Comparison of ENCODE assay signal across 14 cellular contexts in genomic region chr14:74656964-74657363, GRCh38. TPM values are rescaled to one million over a fixed set of nuclear protein-coding genes. Genes with fewer than 3 reads are reported as not detected.
DNase-seq lines count a peak whose midpoint lies in the region; ATAC-seq, FAIRE-seq and TF ChIP-seq lines count a peak whose summit lies in the region.
"Had no signal": no experiment of that assay in that cellular context is flagged by ENCODE, and none has a peak within 500 bp of the region (broad histone marks: within the 10 kb centered on the region; RNA-seq: fewer than 3 reads in every experiment).

No MANE protein-coding gene starts in this region.

- in situ Hi-C loops in GM13977 (cut with MboI; ENCODE audit: low pct_unique_long_range_greater_than_20kb, low sequenced_read_pairs, unreplicated experiment) = no loop called here
- in situ Hi-C loops in GM12878 (cut with MboI) = no loop called here

- H3K9me3 ChIP-seq in CD8-positive, alpha-beta memory T cell (ENCODE audit: low read length) = no peaks in the 10 kb centered on the region
- H3K9me3 ChIP-seq in GM12878 (replicated peaks; ENCODE audit: control insufficient read depth, insufficient read depth, low read length) (no peaks in the 10 kb centered on the region), OCI-LY7 (ENCODE audit: low read length) (no peaks in the 10 kb centered on the region)
- H3K9me3 ChIP-seq: SJSA1 had no signal

- no peak for DNase-seq in CD8-positive, alpha-beta memory T cell
- peak; percentile 31 for DNase-seq in GM13977 (ENCODE audit: low spot score)
- DNase-seq in GM12878 (ENCODE audit: low read depth, low spot score) = peak; percentile 1
- DNase-seq in naive thymus-derived CD8-positive, alpha-beta T cell = no peak
- DNase-seq in GM10266 (ENCODE audit: extremely low spot score) = no peak
- DNase-seq in OCI-LY7 (ENCODE audit: low spot score) = no peak
- DNase-seq: GF-D8, H9, NCI-H1105 treated with DMSO at 0.1 percent for 48 hours, NCI-H187 treated with DMSO at 0.1 percent for 48 hours, NCI-H345, NCI-H526 treated with DMSO at 0.1 percent for 48 hours had no signal

- no peak for TF ChIP-seq EP300 in GM12878 (IDR thresholded peaks at IDR 0.05; ENCODE audit: borderline replicate concordance in 1 of 2, control insufficient read depth in 1 of 2, low read depth in 2 of 2, low read length in 2 of 2)

- no peak for TF ChIP-seq POLR2A in GM12878 (IDR thresholded peaks at IDR 0.05; ENCODE audit: low read depth, low read length)

- no peaks in the 10 kb centered on the region for H3K9me2 ChIP-seq in OCI-LY7 (ENCODE audit: insufficient read depth, low read length)

- 90% methylated on average over 3 of the region's 3 CpGs for WGBS in GM12878 (ENCODE audit: insufficient coverage, insufficient replicate concordance, low lambda C conversion rate, missing lambda C conversion rate)

- H3K9ac ChIP-seq in GM12878 (ENCODE audit: control insufficient read depth, insufficient read depth, low read length) = no peak overlapping the region

- ATAC-seq in GM12878 (peak; percentile 56), HG03432 (IDR thresholded peaks at IDR 0.05; ENCODE audit: unreplicated experiment) (no peak)
- no peak for ATAC-seq in naive thymus-derived CD8-positive, alpha-beta T cell

- no peak overlapping the region for H3K4me3 Mint-ChIP-seq in CD8-positive, alpha-beta memory T cell
- H3K4me3 Mint-ChIP-seq in naive thymus-derived CD8-positive, alpha-beta T cell = no peak overlapping the region
- H3K4me3 Mint-ChIP-seq: H9 had no signal

- POLR2A ChIA-PET in CD8-positive, alpha-beta memory T cell (lab: Charles Lee) = no interaction called here
- POLR2A ChIA-PET in GM12878 (lab: Charles Lee) = interaction anchor here (0.6 kb wide), 1 partner anchor 43 kb away, joined by 3 read pairs; no protein-coding TSS in a partner anchor
- POLR2A ChIA-PET in naive thymus-derived CD8-positive, alpha-beta T cell (lab: Charles Lee) = no interaction called here
- POLR2A ChIA-PET in OCI-LY7 (lab: Charles Lee) = interaction anchor here (0.6 to 1.4 kb wide), 2 partner anchors 11 to 68 kb away, joined by 4 to 7 read pairs; no protein-coding TSS in a partner anchor

- no peaks in the 10 kb centered on the region for H3K4me1 ChIP-seq in CD8-positive, alpha-beta memory T cell (ENCODE audit: insufficient read depth, low read length)
- 0 out of 2 replicates have a peak, but pooled peaks cover 3% of the 10 kb centered on the region for H3K4me1 ChIP-seq in GM12878 (ENCODE audit: control insufficient read depth, insufficient read depth, low read length)
- H3K4me1 ChIP-seq in OCI-LY7 (ENCODE audit: insufficient read depth, low read length, poor library complexity, severe bottlenecking) = no peaks in the 10 kb centered on the region

- no peak overlapping the region for H3K4me3 ChIP-seq in CD8-positive, alpha-beta memory T cell (ENCODE audit: low read length)
- H3K4me3 ChIP-seq in GM12878 (no peak overlapping the region), OCI-LY7 (ENCODE audit: low read depth, low read length, poor library complexity, severe bottlenecking) (no peak overlapping the region)
- H3K4me3 ChIP-seq: SJSA1 had no signal

- H3K79me2 ChIP-seq in GM12878 (ENCODE audit: control insufficient read depth, insufficient read depth, low read length) (no peaks in the 10 kb centered on the region), OCI-LY7 (ENCODE audit: insufficient read depth, low read depth, low read length) (no peaks in the 10 kb centered on the region)

- no peaks in the 10 kb centered on the region for H3K9me3 Mint-ChIP-seq in CD8-positive, alpha-beta memory T cell
- no peaks in the 10 kb centered on the region for H3K9me3 Mint-ChIP-seq in naive thymus-derived CD8-positive, alpha-beta T cell
- H3K9me3 Mint-ChIP-seq: H9 had no signal

- no peaks in the 10 kb centered on the region for H3K27me3 ChIP-seq in CD8-positive, alpha-beta memory T cell (ENCODE audit: insufficient read depth, low read length, poor library complexity, severe bottlenecking)
- no peaks in the 10 kb centered on the region for H3K27me3 ChIP-seq in GM12878 (replicated peaks in 1 of 2; ENCODE audit: control insufficient read depth in 2 of 2, insufficient read depth in 2 of 2, low read length in 1 of 2)
- H3K27me3 ChIP-seq: SJSA1 had no signal

- RAD21 ChIA-PET in GM12878 (lab: Charles Lee; ENCODE audit: unreplicated experiment) = no interaction called here

- H2AFZ ChIP-seq in GM12878 (ENCODE audit: control insufficient read depth, low read depth, low read length) = no peak overlapping the region
- no peak overlapping the region for H2AFZ ChIP-seq in OCI-LY7 (ENCODE audit: low read length)

- no peaks in the 10 kb centered on the region for H3K36me3 ChIP-seq in CD8-positive, alpha-beta memory T cell (ENCODE audit: insufficient read depth, low read length)
- H3K36me3 ChIP-seq in GM12878 (ENCODE audit: control insufficient read depth in 2 of 2, insufficient read depth in 2 of 2, low read length in 1 of 2) (peaks cover 3 to 7% of the 10 kb centered on the region in 2 experiments; a peak in 3 of 4 replicates), OCI-LY7 (ENCODE audit: insufficient read depth, low read length) (peaks cover 33% of the 10 kb centered on the region)

- TF ChIP-seq CTCF in GM13977 (IDR thresholded peaks at IDR 0.05; ENCODE audit: extremely low read depth, insufficient read depth, missing control alignments) = no peak
- no peak for TF ChIP-seq CTCF in GM12878 (IDR thresholded peaks at IDR 0.05 in 2 of 3, conservative IDR thresholded peaks at IDR 0.05 in 1 of 3; ENCODE audit: control insufficient read depth in 2 of 3, extremely low read depth in 1 of 3, insufficient read depth in 1 of 3, low read depth in 3 of 3, low read length in 3 of 3)
- no peak for TF ChIP-seq CTCF in GM10266 (IDR thresholded peaks at IDR 0.05; ENCODE audit: control insufficient read depth, insufficient read depth, low read depth, missing control alignments)
- no peak for TF ChIP-seq CTCF in OCI-LY7 (conservative IDR thresholded peaks at IDR 0.05; ENCODE audit: low read length)

- no peak for TF ChIP-seq RAD21 in GM12878 (IDR thresholded peaks at IDR 0.05; ENCODE audit: insufficient read depth, low read depth, low read length)

- H3K4me2 ChIP-seq in GM12878 (ENCODE audit: control insufficient read depth, insufficient read depth) = no peak overlapping the region
- H3K4me2 ChIP-seq in OCI-LY7 (ENCODE audit: low read length) = no peak overlapping the region

- H3K27ac Mint-ChIP-seq in CD8-positive, alpha-beta memory T cell = peak overlapping the region in 5 of 8 donors; percentile 29 to 88 (median 68)
- H3K27ac Mint-ChIP-seq in naive thymus-derived CD8-positive, alpha-beta T cell = peak overlapping the region in 6 of 10 donors; percentile 10 to 57 (median 33)

- intact Hi-C loops in GM12878 (cut with micrococcal nuclease; ENCODE audit: unreplicated experiment) = no loop called here
- intact Hi-C loops in OCI-LY7 (cut with micrococcal nuclease; ENCODE audit: unreplicated experiment) = no loop called here

- BruUV-seq in GM12878 (replicated peaks; lab: Mats Ljungman, UMichigan) = no TSS peak
- BruUV-seq in OCI-LY7 (replicated peaks; lab: Mats Ljungman, UMichigan) = no TSS peak

- H3K36me3 Mint-ChIP-seq in CD8-positive, alpha-beta memory T cell = peaks cover 5 to 53% (median 13%) of the 10 kb centered on the region in 3 donors
- peaks cover 3 to 43% (median 4%) of the 10 kb centered on the region in 3 donors for H3K36me3 Mint-ChIP-seq in naive thymus-derived CD8-positive, alpha-beta T cell

- no peaks in the 10 kb centered on the region for H3K27me3 Mint-ChIP-seq in CD8-positive, alpha-beta memory T cell
- no peaks in the 10 kb centered on the region for H3K27me3 Mint-ChIP-seq in naive thymus-derived CD8-positive, alpha-beta T cell

- no peaks in the 10 kb centered on the region for H4K20me1 ChIP-seq in GM12878 (ENCODE audit: control insufficient read depth, insufficient read depth)
- no peaks in the 10 kb centered on the region; the same call in 1 of the 2 replicates for H4K20me1 ChIP-seq in OCI-LY7 (ENCODE audit: insufficient read depth, low read length)

- no peak for FAIRE-seq in GM12878 (lab: Jason Lieb, UNC)

- H3K4me1 Mint-ChIP-seq in CD8-positive, alpha-beta memory T cell = peaks cover 0 to 1% (median under 1%) of the 10 kb centered on the region in 3 donors
- peaks cover 0 to under 1% (median 0%) of the 10 kb centered on the region in 4 donors for H3K4me1 Mint-ChIP-seq in naive thymus-derived CD8-positive, alpha-beta T cell
- H3K4me1 Mint-ChIP-seq: H9 had no signal

- CTCF ChIA-PET in CD8-positive, alpha-beta memory T cell (lab: Charles Lee) = interaction anchor here (1.0 kb wide), 1 partner anchor 48 kb away, joined by 6 read pairs; no protein-coding TSS in a partner anchor
- CTCF ChIA-PET in GM12878 (lab: Yijun Ruan, JAX) = interaction anchor here (1.5 kb wide), 1 partner anchor 11 kb away, joined by 3 read pairs; no protein-coding TSS in a partner anchor
- CTCF ChIA-PET in OCI-LY7 (lab: Charles Lee; ENCODE audit: unreplicated experiment) = no interaction called here

- SMC1A ChIA-PET in GM12878 (lab: Charles Lee; ENCODE audit: uncharacterized antibody, unreplicated experiment) = interaction anchor here (0.7 to 1.1 kb wide), 3 partner anchors 10 to 114 kb away, joined by 3 to 6 read pairs (median 3); no protein-coding TSS in a partner anchor

- H3K27ac ChIP-seq in CD8-positive, alpha-beta memory T cell (ENCODE audit: low read depth, low read length) = no peak overlapping the region
- H3K27ac ChIP-seq in GM12878 (ENCODE audit: control insufficient read depth, insufficient read depth) (no peak overlapping the region), OCI-LY7 (ENCODE audit: low read depth, low read length, poor library complexity, severe bottlenecking) (no peak overlapping the region)
- H3K27ac ChIP-seq: SJSA1 had no signal

RNA-seq across cellular contexts. Expression of gene LTBP2, which starts 44.9 kb away (rescaled TPM):
- under 1 TPM; 0.24 to 0.42 TPM for total RNA-seq in CD8-positive, alpha-beta memory T cell
- polyA plus RNA-seq in CD8-positive, alpha-beta memory T cell = 0.83 TPM
- total RNA-seq in GM12878 (2013; cell fraction: nucleolus; rRNA removed) = 0.86 and 0.95 TPM in 2 replicates
- 0.06 and 0.16 TPM in 2 replicates for total RNA-seq in GM12878 (2014; rRNA removed)
- under 0.01 TPM in 1 of 2 replicates, not detected in the other for total RNA-seq in GM12878 (2014; rRNA removed; fragmentation: Illumina TruSeq; extraction: Trizol)
- 0.10 and 0.16 TPM in 2 replicates for total RNA-seq in GM12878 (2021)
- polyA plus RNA-seq in GM12878 (2011; ENCODE audit: low read depth) = 0.04 TPM
- polyA plus RNA-seq in GM12878 (2011; rRNA removed) = 0.05 and 0.10 TPM in 2 replicates
- 0.06 and 0.08 TPM in 2 replicates for polyA plus RNA-seq in GM12878 (2011; cell fraction: cytosol; rRNA removed)
- 0.38 and 0.78 TPM in 2 replicates for polyA plus RNA-seq in GM12878 (2011; cell fraction: nucleus; rRNA removed)
- polyA plus RNA-seq in GM12878 (2012) = 0.06 and 0.15 TPM in 2 replicates
- polyA plus RNA-seq in GM12878 (2014; fragmentation: Illumina TruSeq; extraction: Trizol) = 0.03 TPM in 1 of 2 replicates, not detected in the other
- under 1 TPM; 0.05 to 0.07 TPM for polyA plus RNA-seq in GM12878 (2014; fragmentation: Nextera tagmentation; extraction: Ambion mirVana)
- polyA plus RNA-seq in GM12878 (2014; rRNA removed) = 0.05 and 0.20 TPM in 2 replicates
- polyA plus RNA-seq in GM12878 (2016; fragmentation: Nextera tagmentation; extraction: Ambion mirVana) = under 1 TPM; 0.08 to 0.23 TPM
- under 0.01 and 0.26 TPM in 2 replicates for polyA minus RNA-seq in GM12878 (2011; rRNA and poly(A)+ RNA removed)
- not detected in 2 replicates for polyA minus RNA-seq in GM12878 (2011; cell fraction: cytosol; rRNA and poly(A)+ RNA removed)
- 0.19 and 0.36 TPM in 2 replicates for polyA minus RNA-seq in GM12878 (2011; cell fraction: nucleus; rRNA and poly(A)+ RNA removed)
- total RNA-seq in naive thymus-derived CD8-positive, alpha-beta T cell = under 1 TPM; 0.55 to 0.60 TPM
- polyA plus RNA-seq in naive thymus-derived CD8-positive, alpha-beta T cell = under 1 TPM; 0.06 to 0.65 (median 0.47) TPM
- 0.21 and 0.25 TPM in 2 replicates for total RNA-seq in OCI-LY7 (2014; rRNA removed; shearing (Covaris generic))
- 0.15 and 0.35 TPM in 2 replicates for total RNA-seq in OCI-LY7 (2022)

RNA-seq across cellular contexts. Expression of gene AREL1, which starts 55.9 kb away (rescaled TPM):
- 10 to 100 TPM; 37.0 to 37.7 TPM for total RNA-seq in CD8-positive, alpha-beta memory T cell
- 28.6 TPM for polyA plus RNA-seq in CD8-positive, alpha-beta memory T cell
- 51.7 and 53.2 TPM in 2 replicates for total RNA-seq in GM12878 (2013; cell fraction: nucleolus; rRNA removed)
- 32.3 and 33.8 TPM in 2 replicates for total RNA-seq in GM12878 (2014; rRNA removed)
- 20.1 and 22.5 TPM in 2 replicates for total RNA-seq in GM12878 (2014; rRNA removed; fragmentation: Illumina TruSeq; extraction: Trizol)
- total RNA-seq in GM12878 (2021) = 33.5 and 38.7 TPM in 2 replicates
- polyA plus RNA-seq in GM12878 (2011; ENCODE audit: low read depth) = 11.8 TPM
- 29.3 and 40.4 TPM in 2 replicates for polyA plus RNA-seq in GM12878 (2011; rRNA removed)
- 57.5 and 59.5 TPM in 2 replicates for polyA plus RNA-seq in GM12878 (2011; cell fraction: cytosol; rRNA removed)
- polyA plus RNA-seq in GM12878 (2011; cell fraction: nucleus; rRNA removed) = 75.3 and 97.8 TPM in 2 replicates
- 11.7 and 16.6 TPM in 2 replicates for polyA plus RNA-seq in GM12878 (2012)
- polyA plus RNA-seq in GM12878 (2014; fragmentation: Illumina TruSeq; extraction: Trizol) = 30.1 and 35.7 TPM in 2 replicates
- 1 to 10 TPM; 6.2 to 7.3 TPM for polyA plus RNA-seq in GM12878 (2014; fragmentation: Nextera tagmentation; extraction: Ambion mirVana)
- 24.2 and 27.3 TPM in 2 replicates for polyA plus RNA-seq in GM12878 (2014; rRNA removed)
- 10 to 100 TPM; 14.8 to 19.7 TPM for polyA plus RNA-seq in GM12878 (2016; fragmentation: Nextera tagmentation; extraction: Ambion mirVana)
- 94.4 and 101 TPM in 2 replicates for polyA minus RNA-seq in GM12878 (2011; rRNA and poly(A)+ RNA removed)
- 11.2 and 22.1 TPM in 2 replicates for polyA minus RNA-seq in GM12878 (2011; cell fraction: cytosol; rRNA and poly(A)+ RNA removed)
- polyA minus RNA-seq in GM12878 (2011; cell fraction: nucleus; rRNA and poly(A)+ RNA removed) = 42.1 and 69.8 TPM in 2 replicates
- total RNA-seq in naive thymus-derived CD8-positive, alpha-beta T cell = 10 to 100 TPM; 49.7 to 52.9 TPM
- 10 to 100 TPM; 17.3 to 20.6 (median 19.3) TPM for polyA plus RNA-seq in naive thymus-derived CD8-positive, alpha-beta T cell
- total RNA-seq in OCI-LY7 (2014; rRNA removed; shearing (Covaris generic)) = 27.4 and 30.5 TPM in 2 replicates
- total RNA-seq in OCI-LY7 (2022) = 37.8 and 41.5 TPM in 2 replicates

RNA-seq across cellular contexts. Expression of gene FCF1, which starts 56.0 kb away (rescaled TPM):
- 10 to 100 TPM; 87.2 to 88.6 TPM for total RNA-seq in CD8-positive, alpha-beta memory T cell
- 33.0 TPM for polyA plus RNA-seq in CD8-positive, alpha-beta memory T cell
- total RNA-seq in GM12878 (2013; cell fraction: nucleolus; rRNA removed) = 39.2 and 40.0 TPM in 2 replicates
- total RNA-seq in GM12878 (2014; rRNA removed) (14.5 and 17.7 TPM in 2 replicates), GM12878 (2014; rRNA removed; fragmentation: Illumina TruSeq; extraction: Trizol) (43.1 and 43.9 TPM in 2 replicates), GM12878 (2021) (37.1 and 39.8 TPM in 2 replicates), OCI-LY7 (2022) (62.1 and 62.3 TPM in 2 replicates)
- 22.7 TPM for polyA plus RNA-seq in GM12878 (2011; ENCODE audit: low read depth)
- polyA plus RNA-seq in GM12878 (2011; rRNA removed) (55.5 and 78.4 TPM in 2 replicates), GM12878 (2014; fragmentation: Illumina TruSeq; extraction: Trizol) (88.7 and 136 TPM in 2 replicates), GM12878 (2014; fragmentation: Nextera tagmentation; extraction: Ambion mirVana) (1 to 10 TPM; 6.2 to 9.7 TPM), GM12878 (2014; rRNA removed) (33.8 and 35.2 TPM in 2 replicates), GM12878 (2016; fragmentation: Nextera tagmentation; extraction: Ambion mirVana) (10 to 100 TPM; 21.0 to 23.2 TPM)
- polyA plus RNA-seq in GM12878 (2011; cell fraction: cytosol; rRNA removed) = 21.8 and 41.5 TPM in 2 replicates
- polyA plus RNA-seq in GM12878 (2011; cell fraction: nucleus; rRNA removed) = 17.6 and 18.2 TPM in 2 replicates
- 25.4 and 28.4 TPM in 2 replicates for polyA plus RNA-seq in GM12878 (2012)
- 38.7 and 80.0 TPM in 2 replicates for polyA minus RNA-seq in GM12878 (2011; rRNA and poly(A)+ RNA removed)
- 13.9 and 26.2 TPM in 2 replicates for polyA minus RNA-seq in GM12878 (2011; cell fraction: cytosol; rRNA and poly(A)+ RNA removed)
- polyA minus RNA-seq in GM12878 (2011; cell fraction: nucleus; rRNA and poly(A)+ RNA removed) = 10.0 and 13.0 TPM in 2 replicates
- 10 to 100 TPM; 65.8 to 66.8 TPM for total RNA-seq in naive thymus-derived CD8-positive, alpha-beta T cell
- 10 to 100 TPM; 31.7 to 37.1 (median 34.7) TPM for polyA plus RNA-seq in naive thymus-derived CD8-positive, alpha-beta T cell
- total RNA-seq in OCI-LY7 (2014; rRNA removed; shearing (Covaris generic)) = 16.1 and 23.2 TPM in 2 replicates

Comparison
In these comparisons a context has a peak if more than half of its experiments do, and no peak if none do; other contexts are left out.
1. DNase-seq: peak in GM13977 (single experiment) and GM12878 (single experiment); none in CD8-positive, alpha-beta memory T cell (0 of 5), naive thymus-derived CD8-positive, alpha-beta T cell (0 of 10), GM10266 (single experiment) and OCI-LY7 (single experiment).
2. POLR2A ChIA-PET loops: an anchor here in GM12878 (0.6 kb wide) and OCI-LY7 (0.6 to 1.4 kb wide); none called in CD8-positive, alpha-beta memory T cell and naive thymus-derived CD8-positive, alpha-beta T cell.